Comparison of ENCODE assay signal across 8 cellular contexts in the genomic region with DNA sequence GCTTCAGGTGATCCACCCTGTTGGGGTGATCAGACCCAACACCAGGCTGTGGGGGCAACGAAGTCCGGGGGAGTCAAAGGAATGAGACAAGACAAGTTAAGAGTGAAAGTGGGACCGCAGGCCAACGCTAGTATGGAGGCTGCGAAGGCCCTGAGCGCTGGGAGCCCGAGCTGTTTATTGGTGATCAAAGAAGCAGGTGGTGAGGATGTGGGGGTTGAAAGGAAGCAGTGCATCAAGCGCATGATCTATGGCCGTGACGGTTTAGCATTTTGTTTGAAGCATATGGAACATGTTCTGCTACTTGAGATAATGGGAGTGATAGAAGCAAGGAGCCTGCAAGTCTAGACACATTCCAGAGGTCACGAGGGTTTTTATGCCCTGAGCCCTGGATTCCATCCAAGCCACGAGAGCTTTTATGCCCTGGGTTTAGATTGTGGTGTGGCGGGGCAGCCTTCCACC.
DNase-seq lines count a peak whose midpoint lies in the region; ATAC-seq lines count a peak whose summit lies in the region.

No MANE protein-coding gene starts in this region.

- peak overlapping the region; percentile 40 for H3K4me3 Mint-ChIP-seq in stimulated activated naive CD8-positive, alpha-beta T cell treated with anti-CD3 and anti-CD28 coated beads, Interleukin-15, Interleukin-2, amounts not matched to agents 100 ng/mL and 50 ng/mL, for 24 hours

- no peaks in the 10 kb centered on the region for H3K9me3 Mint-ChIP-seq in stimulated activated naive CD8-positive, alpha-beta T cell treated with anti-CD3 and anti-CD28 coated beads, Interleukin-15, Interleukin-2, amounts not matched to agents 100 ng/mL and 50 ng/mL, for 24 hours

- no peak for ATAC-seq in GM18909 (IDR thresholded peaks at IDR 0.05; ENCODE audit: poor library complexity, unreplicated experiment)
- ATAC-seq in GM21528 (IDR thresholded peaks at IDR 0.05; ENCODE audit: low FRiP score, unreplicated experiment), result no peak

- H3K4me1 Mint-ChIP-seq in stimulated activated naive CD8-positive, alpha-beta T cell treated with anti-CD3 and anti-CD28 coated beads, Interleukin-15, Interleukin-2, amounts not matched to agents 100 ng/mL and 50 ng/mL, for 24 hours (ENCODE audit: low read depth), result peaks cover 48% of the 10 kb centered on the region

- H3K27me3 Mint-ChIP-seq in stimulated activated naive CD8-positive, alpha-beta T cell treated with anti-CD3 and anti-CD28 coated beads, Interleukin-15, Interleukin-2, amounts not matched to agents 100 ng/mL and 50 ng/mL, for 24 hours, result no peaks in the 10 kb centered on the region

- peak overlapping the region; percentile 83 for H3K27ac Mint-ChIP-seq in stimulated activated naive CD8-positive, alpha-beta T cell treated with anti-CD3 and anti-CD28 coated beads, Interleukin-15, Interleukin-2, amounts not matched to agents 100 ng/mL and 50 ng/mL, for 24 hours

- DNase-seq in NCI-H2107 treated with DMSO at 0.1 percent for 48 hours (lab: John Stamatoyannopoulos, UW; ENCODE audit: unreplicated experiment), result peak; percentile 32
- DNase-seq in NCI-H2107 (lab: John Stamatoyannopoulos, UW), result no peak
- DNase-seq in activated T-cell treated with anti-CD3 and anti-CD28 coated beads for 48 hours (ENCODE audit: low read depth), result peak; percentile 20
- DNase-seq in islet precursor cell, result peak; percentile 95
- no peak for DNase-seq in T1000 (lab: John Stamatoyannopoulos, UW)

- no peaks in the 10 kb centered on the region for H3K36me3 Mint-ChIP-seq in stimulated activated naive CD8-positive, alpha-beta T cell treated with anti-CD3 and anti-CD28 coated beads, Interleukin-15, Interleukin-2, amounts not matched to agents 100 ng/mL and 50 ng/mL, for 24 hours (ENCODE audit: low read depth)

Comparison
In these comparisons a context has a peak if more than half of its experiments do, and no peak if none do; other contexts are left out.
1. DNase-seq: peak in NCI-H2107 treated with DMSO at 0.1 percent for 48 hours (single experiment), activated T-cell treated with anti-CD3 and anti-CD28 coated beads for 48 hours (single experiment) and islet precursor cell (single experiment); none in NCI-H2107 (single experiment) and T1000 (single experiment).